Comparison of ENCODE assay signal across 25 cellular contexts in genomic region chr12:53467082-53467481, GRCh38. TPM values are rescaled to one million over a fixed set of nuclear protein-coding genes. Genes with fewer than 3 reads are reported as not detected.
DNase-seq lines count a peak whose midpoint lies in the region; ATAC-seq and TF ChIP-seq lines count a peak whose summit lies in the region.
"Had no signal": no experiment of that assay in that cellular context is flagged by ENCODE, and none has a peak within 500 bp of the region (broad histone marks: within the 10 kb centered on the region; RNA-seq: fewer than 3 reads in every experiment).

No MANE protein-coding gene starts in this region.

- peak overlapping the region; percentile 19 for H3K27ac Mint-ChIP-seq in activated CD4-positive, alpha-beta T cell treated with anti-CD3 and anti-CD28 coated beads for 36 hours
- H3K27ac Mint-ChIP-seq in H9, result peak overlapping the region; percentile 40 to 92 (median 89); a peak in 4 of 7 replicates
- H3K27ac Mint-ChIP-seq in activated T-helper 17 cell treated with anti-CD3 and anti-CD28 coated beads, Interleukin-2, amount 50 U/mL, for 72 hours, result peak overlapping the region; percentile 76
- H3K27ac Mint-ChIP-seq: activated CD4-positive, alpha-beta T cell treated with anti-CD3 and anti-CD28 coated beads, Interleukin-2, amount 10 ng/mL, durations not matched to agents 7 days and 5 days; activated naive CD8-positive, alpha-beta T cell treated with anti-CD3 and anti-CD28 coated beads, Interleukin-2, amount 10 ng/mL, durations not matched to agents 7 days and 5 days; T-helper 1 cell treated with Interleukin-12 subunit alpha and Interleukin-12 subunit beta and Interleukin-4 antibody, amounts not matched to agents 30 μg/mL and 1 μg/mL, for 36 hours had no signal

- no peak overlapping the region for H2BK120ac ChIP-seq in H9 (ENCODE audit: low read depth, low read length, poor library complexity, severe bottlenecking)

- H3K27me3 ChIP-seq in H9 (ENCODE audit: insufficient read depth, low read length) (no peaks in the 10 kb centered on the region), psoas muscle (ENCODE audit: insufficient read depth in 3 of 3, low read length in 2 of 3) (no peaks in the 10 kb centered on the region)
- H3K27me3 ChIP-seq: colonic mucosa, transverse colon had no signal

- H3K4me1 ChIP-seq in H9 (ENCODE audit: insufficient read depth, low read length), result no peaks in the 10 kb centered on the region
- peaks cover 91% of the 10 kb centered on the region for H3K4me1 ChIP-seq in psoas muscle

- H3K56ac ChIP-seq in H9 (ENCODE audit: insufficient read length, low read depth, low read length), result no peak overlapping the region

- no peak overlapping the region for H2BK5ac ChIP-seq in H9 (ENCODE audit: insufficient read length, low read length)

- POLR2A ChIA-PET in activated CD4-positive, alpha-beta T cell treated with anti-CD3 and anti-CD28 coated beads for 36 hours (lab: Charles Lee), result interaction anchor here (1.1 to 4.2 kb wide), 2 partner anchors 8 to 10 kb away, joined by 6 to 36 read pairs; no protein-coding TSS in a partner anchor

- H3K36me3 ChIP-seq in psoas muscle (ENCODE audit: insufficient read depth in 1 of 2, low read depth in 1 of 2), result peaks cover 59 to 100% of the 10 kb centered on the region in 2 donors

- no peak overlapping the region for H3K18ac ChIP-seq in H9 (ENCODE audit: insufficient read length, low read depth, low read length)

- H2AFZ ChIP-seq in H9 (ENCODE audit: low read length), result no peak overlapping the region

- no peak for ATAC-seq in activated CD4-positive, alpha-beta T cell treated with anti-CD3 and anti-CD28 coated beads for 36 hours
- no peak for ATAC-seq in activated T-helper 17 cell treated with anti-CD3 and anti-CD28 coated beads, Interleukin-2, amount 50 U/mL, for 72 hours (replicated peaks)
- ATAC-seq in psoas muscle, result peak; percentile 66 to 69 (median 68)
- ATAC-seq in GM21825 (IDR thresholded peaks at IDR 0.05; ENCODE audit: unreplicated experiment), result no peak
- ATAC-seq: right cardiac atrium, SK-N-SH treated with all-trans-retinoic acid at 6 μM for 48 hours had no signal

- H3K4me1 Mint-ChIP-seq in activated CD4-positive, alpha-beta T cell treated with anti-CD3 and anti-CD28 coated beads for 36 hours, result peaks cover 33% of the 10 kb centered on the region
- H3K4me1 Mint-ChIP-seq in H9, result peaks cover 30 to 56% of the 10 kb centered on the region in 2 experiments
- peaks cover 36% of the 10 kb centered on the region for H3K4me1 Mint-ChIP-seq in activated T-helper 17 cell treated with anti-CD3 and anti-CD28 coated beads, Interleukin-2, amount 50 U/mL, for 72 hours

- H3K4me3 ChIP-seq in psoas muscle, result peak overlapping the region; percentile 1
- H3K4me3 ChIP-seq: colonic mucosa, transverse colon had no signal

- H3K23me2 ChIP-seq in H9 (ENCODE audit: insufficient read length, low read depth, low read length, poor library complexity, severe bottlenecking), result no peaks in the 10 kb centered on the region

- H2BK12ac ChIP-seq in H9 (ENCODE audit: insufficient read length, low read depth, low read length), result no peak overlapping the region

- H3K79me1 ChIP-seq in H9 (ENCODE audit: insufficient read depth, low read depth, low read length, poor library complexity, severe bottlenecking), result peaks cover 14% of the 10 kb centered on the region

- H3K9me3 ChIP-seq in H9 (ENCODE audit: control insufficient read depth, low read depth, low read length), result no peaks in the 10 kb centered on the region
- no peaks in the 10 kb centered on the region for H3K9me3 ChIP-seq in psoas muscle
- H3K9me3 ChIP-seq: colonic mucosa, transverse colon had no signal

- no peak overlapping the region for H3K14ac ChIP-seq in H9 (ENCODE audit: insufficient read depth, low read length)

- no peak for DNase-seq in activated CD4-positive, alpha-beta T cell treated with anti-CD3 and anti-CD28 coated beads for 36 hours
- no peak for DNase-seq in activated CD4-positive, alpha-beta T cell treated with anti-CD3 and anti-CD28 coated beads for 48 hours
- DNase-seq in H9 (no peak), psoas muscle (no peak), T-helper 2 cell (no peak), NCI-H510A (lab: John Stamatoyannopoulos, UW) (no peak)
- DNase-seq: activated CD4-positive, alpha-beta T cell treated with anti-CD3 and anti-CD28 coated beads, Interleukin-2, amount 10 ng/mL, durations not matched to agents 7 days and 5 days; activated naive CD8-positive, alpha-beta T cell treated with anti-CD3 and anti-CD28 coated beads, Interleukin-2, amount 10 ng/mL, durations not matched to agents 7 days and 5 days; C1 segment of cervical spinal cord; colonic mucosa; effector CD4-positive, alpha-beta T cell; glutamatergic neuron; HCEC 1CT; NCI-H2029 treated with DMSO at 0.1 percent for 48 hours; NCI-H526 treated with DMSO at 0.1 percent for 48 hours; right cardiac atrium; Right ventricle myocardium superior; transverse colon had no signal

- no peak overlapping the region for H3K4me2 ChIP-seq in H9 (ENCODE audit: insufficient read depth, insufficient read length, low read length)

- peak overlapping the region; percentile 65 for H4K8ac ChIP-seq in H9 (replicated peaks; ENCODE audit: insufficient read length, low read depth, low read length)

- no peak overlapping the region for H4K5ac ChIP-seq in H9 (ENCODE audit: insufficient read length, low read depth, low read length)

- no peaks in the 10 kb centered on the region for H3K9me3 Mint-ChIP-seq in activated CD4-positive, alpha-beta T cell treated with anti-CD3 and anti-CD28 coated beads for 36 hours (ENCODE audit: low read depth)
- H3K9me3 Mint-ChIP-seq in H9, result no peaks in the 10 kb centered on the region; a peak in 1 of 5 replicates
- H3K9me3 Mint-ChIP-seq in activated T-helper 17 cell treated with anti-CD3 and anti-CD28 coated beads, Interleukin-2, amount 50 U/mL, for 72 hours, result no peaks in the 10 kb centered on the region
- H3K9me3 Mint-ChIP-seq: activated CD4-positive, alpha-beta T cell treated with anti-CD3 and anti-CD28 coated beads, Interleukin-2, amount 10 ng/mL, durations not matched to agents 7 days and 5 days; activated naive CD8-positive, alpha-beta T cell treated with anti-CD3 and anti-CD28 coated beads, Interleukin-2, amount 10 ng/mL, durations not matched to agents 7 days and 5 days; T-helper 1 cell treated with Interleukin-12 subunit alpha and Interleukin-12 subunit beta and Interleukin-4 antibody, amounts not matched to agents 30 μg/mL and 1 μg/mL, for 36 hours had no signal

- H3K79me2 ChIP-seq in H9 (ENCODE audit: insufficient read depth, low read length), result no peaks in the 10 kb centered on the region; the same call in none of the 2 replicates

- intact Hi-C loops in activated CD4-positive, alpha-beta T cell treated with anti-CD3 and anti-CD28 coated beads for 36 hours (cut with DNase I, micrococcal nuclease), result no loop called here
- intact Hi-C loops in psoas muscle (cut with DNase I), result no loop called here

- H3K27me3 Mint-ChIP-seq in activated CD4-positive, alpha-beta T cell treated with anti-CD3 and anti-CD28 coated beads for 36 hours, result no peaks in the 10 kb centered on the region
- no peaks in the 10 kb centered on the region for H3K27me3 Mint-ChIP-seq in H9 (ENCODE audit: low read depth)
- H3K27me3 Mint-ChIP-seq in activated T-helper 17 cell treated with anti-CD3 and anti-CD28 coated beads, Interleukin-2, amount 50 U/mL, for 72 hours, result no peaks in the 10 kb centered on the region
- H3K27me3 Mint-ChIP-seq: activated CD4-positive, alpha-beta T cell treated with anti-CD3 and anti-CD28 coated beads, Interleukin-2, amount 10 ng/mL, durations not matched to agents 7 days and 5 days; activated naive CD8-positive, alpha-beta T cell treated with anti-CD3 and anti-CD28 coated beads, Interleukin-2, amount 10 ng/mL, durations not matched to agents 7 days and 5 days had no signal

- no peak overlapping the region for H2BK15ac ChIP-seq in H9 (ENCODE audit: low read depth, low read length)

- H4K20me1 ChIP-seq in H9 (ENCODE audit: control insufficient read depth, insufficient read depth, insufficient read length), result no peaks in the 10 kb centered on the region

- no peak overlapping the region for H3K4ac ChIP-seq in H9 (ENCODE audit: low read depth, low read length)

- H3K27ac ChIP-seq in H9 (ENCODE audit: insufficient read length, low read depth, low read length) (no peak overlapping the region), psoas muscle (peak overlapping the region; percentile 66)
- H3K27ac ChIP-seq: 22Rv1, colonic mucosa, transverse colon had no signal

- H3K36me3 Mint-ChIP-seq in activated CD4-positive, alpha-beta T cell treated with anti-CD3 and anti-CD28 coated beads for 36 hours (ENCODE audit: low read depth), result peaks cover 82% of the 10 kb centered on the region
- peaks cover 77 to 99% (median 96%) of the 10 kb centered on the region in 3 experiments for H3K36me3 Mint-ChIP-seq in H9 (ENCODE audit: insufficient read depth in 1 of 3, low read depth in 3 of 3)
- peaks cover 100% of the 10 kb centered on the region for H3K36me3 Mint-ChIP-seq in activated T-helper 17 cell treated with anti-CD3 and anti-CD28 coated beads, Interleukin-2, amount 50 U/mL, for 72 hours (ENCODE audit: low read depth)

- H3K23ac ChIP-seq in H9 (ENCODE audit: insufficient read length, low read depth, low read length), result no peak overlapping the region

- no peak for TF ChIP-seq CTCF in H9 (conservative IDR thresholded peaks at IDR 0.05)
- TF ChIP-seq CTCF in psoas muscle (IDR thresholded peaks at IDR 0.05), result no peak

- CTCF ChIA-PET in activated CD4-positive, alpha-beta T cell treated with anti-CD3 and anti-CD28 coated beads for 36 hours (lab: Charles Lee), result interaction anchor here (1.2 kb wide), 1 partner anchor 10 kb away, joined by 3 read pairs; no protein-coding TSS in a partner anchor

- no CpG with 5 or more reads among the region's 5 CpGs for WGBS in H9 (ENCODE audit: extremely low coverage, insufficient read length, low lambda C conversion rate)
- WGBS in psoas muscle, 3 donors, result 25 to 50% (median 33%) methylated on average over 5 of the region's 5 CpGs

- H4K91ac ChIP-seq in H9 (ENCODE audit: insufficient read length, low read depth, low read length), result no peak overlapping the region

- H3T11ph ChIP-seq in H9 (ENCODE audit: low read length), result no peak overlapping the region

- H2AK5ac ChIP-seq in H9 (ENCODE audit: insufficient read length, low read length), result no peak overlapping the region

- H3K4me3 Mint-ChIP-seq in activated CD4-positive, alpha-beta T cell treated with anti-CD3 and anti-CD28 coated beads for 36 hours, result no peak overlapping the region
- no peak overlapping the region for H3K4me3 Mint-ChIP-seq in H9
- no peak overlapping the region for H3K4me3 Mint-ChIP-seq in activated T-helper 17 cell treated with anti-CD3 and anti-CD28 coated beads, Interleukin-2, amount 50 U/mL, for 72 hours
- H3K4me3 Mint-ChIP-seq: activated CD4-positive, alpha-beta T cell treated with anti-CD3 and anti-CD28 coated beads, Interleukin-2, amount 10 ng/mL, durations not matched to agents 7 days and 5 days; activated naive CD8-positive, alpha-beta T cell treated with anti-CD3 and anti-CD28 coated beads, Interleukin-2, amount 10 ng/mL, durations not matched to agents 7 days and 5 days; T-helper 1 cell treated with Interleukin-12 subunit alpha and Interleukin-12 subunit beta and Interleukin-4 antibody, amounts not matched to agents 30 μg/mL and 1 μg/mL, for 36 hours had no signal

- H3K9ac ChIP-seq in H9 (ENCODE audit: extremely low read depth, insufficient read length, low read length), result no peak overlapping the region

- H2BK20ac ChIP-seq in H9 (ENCODE audit: low read depth, low read length, poor library complexity, severe bottlenecking), result no peak overlapping the region

RNA-seq across cellular contexts. Expression of gene PCBP2, which starts 15.2 kb away (rescaled TPM):
- total RNA-seq in activated CD4-positive, alpha-beta T cell treated with anti-CD3 and anti-CD28 coated beads for 36 hours, result 100 to 1,000 TPM; 881 to 999 TPM
- total RNA-seq in H9 (2021) (1,184 and 1,207 TPM in 2 replicates), psoas muscle (100 to 1,000 TPM; 354 to 507 (median 439) TPM)
- total RNA-seq in activated T-helper 17 cell treated with anti-CD3 and anti-CD28 coated beads, Interleukin-2, amount 50 U/mL, for 72 hours, result 100 to 1,000 TPM; 763 to 862 TPM
- 100 to 1,000 TPM; 254 to 469 (median 365) TPM for polyA plus RNA-seq in psoas muscle

RNA-seq across cellular contexts. Expression of gene PRR13, which starts 25.5 kb away (rescaled TPM):
- total RNA-seq in activated CD4-positive, alpha-beta T cell treated with anti-CD3 and anti-CD28 coated beads for 36 hours, result 100 to 1,000 TPM; 250 to 266 TPM
- total RNA-seq in H9 (2021), result 144 and 147 TPM in 2 replicates
- 100 to 1,000 TPM; 193 to 216 TPM for total RNA-seq in activated T-helper 17 cell treated with anti-CD3 and anti-CD28 coated beads, Interleukin-2, amount 50 U/mL, for 72 hours
- total RNA-seq in psoas muscle, result 10 to 100 TPM; 45.2 to 85.0 (median 62.6) TPM
- polyA plus RNA-seq in psoas muscle, result 100 to 1,000 TPM in 1 of 3 donors, 10 to 100 TPM in 2; 65.6 to 136 (median 82.0) TPM

RNA-seq across cellular contexts. Expression of gene MAP3K12, which starts 32.2 kb away (rescaled TPM):
- total RNA-seq in activated CD4-positive, alpha-beta T cell treated with anti-CD3 and anti-CD28 coated beads for 36 hours, result 10 to 100 TPM; 12.6 to 13.8 TPM
- total RNA-seq in H9 (2021) (22.3 and 26.6 TPM in 2 replicates), psoas muscle (1 to 10 TPM; 1.9 to 2.9 (median 2.3) TPM)
- total RNA-seq in activated T-helper 17 cell treated with anti-CD3 and anti-CD28 coated beads, Interleukin-2, amount 50 U/mL, for 72 hours, result 10 to 100 TPM; 18.2 to 20.4 TPM
- polyA plus RNA-seq in psoas muscle, result 1 to 10 TPM; 2.3 to 3.1 (median 3.0) TPM

RNA-seq across cellular contexts. Expression of gene TARBP2, which starts 34.0 kb away (rescaled TPM):
- 10 to 100 TPM; 28.3 to 30.2 TPM for total RNA-seq in activated CD4-positive, alpha-beta T cell treated with anti-CD3 and anti-CD28 coated beads for 36 hours
- 79.2 and 80.1 TPM in 2 replicates for total RNA-seq in H9 (2021)
- total RNA-seq in activated T-helper 17 cell treated with anti-CD3 and anti-CD28 coated beads, Interleukin-2, amount 50 U/mL, for 72 hours, result 10 to 100 TPM; 21.7 to 44.0 TPM
- 10 to 100 TPM in 2 of 4 donors, 1 to 10 TPM in 2; 7.6 to 10.8 (median 10.4) TPM for total RNA-seq in psoas muscle
- polyA plus RNA-seq in psoas muscle, result 10 to 100 TPM; 10.2 to 23.3 (median 21.2) TPM

RNA-seq across cellular contexts. Expression of gene NPFF, which starts 40.2 kb away (rescaled TPM):
- not detected for total RNA-seq in activated CD4-positive, alpha-beta T cell treated with anti-CD3 and anti-CD28 coated beads for 36 hours
- total RNA-seq in H9 (2021) (not detected in 2 replicates), psoas muscle (not detected)
- total RNA-seq in activated T-helper 17 cell treated with anti-CD3 and anti-CD28 coated beads, Interleukin-2, amount 50 U/mL, for 72 hours, result not detected
- not detected for polyA plus RNA-seq in psoas muscle
- total RNA-seq: activated CD4-positive, alpha-beta T cell treated with anti-CD3 and anti-CD28 coated beads, Interleukin-2, amount 10 ng/mL, durations not matched to agents 7 days and 5 days; activated naive CD8-positive, alpha-beta T cell treated with anti-CD3 and anti-CD28 coated beads, Interleukin-2, amount 10 ng/mL, durations not matched to agents 7 days and 5 days; cardiac septum; colonic mucosa; myocyte; right cardiac atrium; Right ventricle myocardium superior; transverse colon had no signal
- polyA plus RNA-seq: right cardiac atrium had no signal

Comparison
In these comparisons a context has a peak if more than half of its experiments do, and no peak if none do; other contexts are left out.
1. ATAC-seq: peak in psoas muscle (4 of 4); none in activated CD4-positive, alpha-beta T cell treated with anti-CD3 and anti-CD28 coated beads for 36 hours (single experiment), activated T-helper 17 cell treated with anti-CD3 and anti-CD28 coated beads, Interleukin-2, amount 50 U/mL, for 72 hours (single experiment) and GM21825 (single experiment).
2. H3K27ac Mint-ChIP-seq: peak in every context shown above with its lines; median percentile 89 in H9; 76 in activated T-helper 17 cell treated with anti-CD3 and anti-CD28 coated beads, Interleukin-2, amount 50 U/mL, for 72 hours; 19 in activated CD4-positive, alpha-beta T cell treated with anti-CD3 and anti-CD28 coated beads for 36 hours.